In genomic region chr18:75066223-75066622, GRCh38 we compare ENCODE assay signal across 17 cellular contexts.
DNase-seq lines count a peak whose midpoint lies in the region; ATAC-seq and FAIRE-seq lines count a peak whose summit lies in the region.
"Had no signal": no experiment of that assay in that cellular context is flagged by ENCODE, and none has a peak within 500 bp of the region (broad histone marks: within the 10 kb centered on the region; RNA-seq: fewer than 3 reads in every experiment).

No MANE protein-coding gene starts in this region.

- ATAC-seq in left ventricle myocardium superior: peak; percentile 52
- ATAC-seq in right cardiac atrium: no peak
- no peak for ATAC-seq in HG02852 (IDR thresholded peaks at IDR 0.05; ENCODE audit: unreplicated experiment)
- ATAC-seq in GM19395 (IDR thresholded peaks at IDR 0.05; ENCODE audit: unreplicated experiment): no peak
- ATAC-seq: HCT116 had no signal

- 88% methylated on average over 12 of the region's 12 CpGs for WGBS in right cardiac atrium

- no peaks in the 10 kb centered on the region for H3K27me3 ChIP-seq in right cardiac atrium (ENCODE audit: control insufficient read depth, insufficient read depth)
- H3K27me3 ChIP-seq: BLaER1 had no signal

- H3K4me3 ChIP-seq in right cardiac atrium (ENCODE audit: low read length): no peak overlapping the region
- H3K4me3 ChIP-seq: BLaER1, GM23248 had no signal

- no peaks in the 10 kb centered on the region for H3K9me3 ChIP-seq in right cardiac atrium (ENCODE audit: control insufficient read depth, low read length)
- H3K9me3 ChIP-seq: BLaER1, Caco-2 had no signal

- intact Hi-C loops in left ventricle myocardium superior (cut with micrococcal nuclease) (no loop called here), right cardiac atrium (cut with DNase I) (no loop called here)

- no peaks in the 10 kb centered on the region for H3K4me1 ChIP-seq in right cardiac atrium (ENCODE audit: control insufficient read depth, insufficient read depth, low read length)
- H3K4me1 ChIP-seq: Caco-2 had no signal

- no peak for FAIRE-seq in RCC 7860 (lab: Jason Lieb, UNC)
- FAIRE-seq: H54 had no signal

- no peak overlapping the region for H3K27ac ChIP-seq in right cardiac atrium (ENCODE audit: low read length)
- H3K27ac ChIP-seq: 22Rv1, BLaER1, GM23248 had no signal

- DNase-seq in NCI-H1092 treated with DMSO at 0.1 percent for 48 hours (lab: John Stamatoyannopoulos, UW): peak; percentile 17
- no peak for DNase-seq in NCI-H1092 (lab: John Stamatoyannopoulos, UW)
- no peak for DNase-seq in left ventricle myocardium superior
- DNase-seq in right cardiac atrium: no peak
- DNase-seq in islet precursor cell: peak; percentile 22
- DNase-seq in RCC 7860 (ENCODE audit: low spot score): no peak
- DNase-seq: Caco-2; CD8-positive, alpha-beta memory T cell; DMS 273 treated with DMSO at 0.1 percent for 48 hours; GM23248; IMR-90 had no signal

Comparison
In these comparisons a context has a peak if more than half of its experiments do, and no peak if none do; other contexts are left out.
1. DNase-seq: peak in NCI-H1092 treated with DMSO at 0.1 percent for 48 hours (single experiment) and islet precursor cell (single experiment); none in NCI-H1092 (single experiment), left ventricle myocardium superior (single experiment), right cardiac atrium (0 of 3) and RCC 7860 (single experiment).